9 cellular contexts compared by ENCODE assay signal in the genomic region with DNA sequence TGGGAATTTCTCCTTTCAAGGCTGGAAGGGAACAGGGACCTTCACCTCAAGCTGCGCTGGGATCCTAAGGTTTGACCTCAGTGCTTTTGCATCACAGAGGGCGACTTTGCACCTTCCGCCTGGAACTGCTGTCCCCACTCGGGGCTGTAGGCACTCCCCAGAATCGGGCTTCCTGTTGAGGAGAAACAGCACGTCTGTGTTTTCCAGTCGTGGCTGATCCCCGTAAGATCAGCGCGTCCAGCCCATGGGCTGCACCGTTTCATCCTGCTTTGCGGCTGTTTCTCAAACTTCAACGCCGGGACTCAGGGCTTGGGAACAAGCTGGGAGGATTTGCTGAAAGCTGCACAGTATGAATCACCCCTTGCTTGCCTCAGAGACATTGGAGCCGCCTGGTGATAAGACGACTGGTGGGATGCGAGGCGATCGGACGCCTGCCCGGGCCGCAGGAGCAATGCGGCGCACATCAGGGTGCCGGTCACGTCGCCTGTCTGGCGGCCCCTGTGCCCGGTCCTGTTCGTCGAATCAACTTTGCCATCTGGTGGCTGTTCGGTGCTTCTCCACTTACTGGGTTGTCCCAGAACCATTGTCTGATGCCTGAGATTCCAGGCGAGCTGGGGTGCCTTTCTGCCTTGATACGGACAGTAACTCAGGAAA. TPM values are rescaled to one million over a fixed set of nuclear protein-coding genes. Genes with fewer than 3 reads are reported as not detected.
DNase-seq lines count a peak whose midpoint lies in the region; FAIRE-seq and TF ChIP-seq lines count a peak whose summit lies in the region.
"Had no signal": no experiment of that assay in that cellular context is flagged by ENCODE, and none has a peak within 500 bp of the region (broad histone marks: within the 10 kb centered on the region; RNA-seq: fewer than 3 reads in every experiment).

No MANE protein-coding gene starts in this region.

- no peaks in the 10 kb centered on the region for H3K36me3 Mint-ChIP-seq in H9 (ENCODE audit: insufficient read depth in 1 of 3, low read depth in 3 of 3)
- H3K36me3 Mint-ChIP-seq in activated naive CD8-positive, alpha-beta T cell treated with anti-CD3 and anti-CD28 coated beads for 36 hours = no peaks in the 10 kb centered on the region

- H3K9ac ChIP-seq in H9 (ENCODE audit: extremely low read depth, insufficient read length, low read length) (no peak overlapping the region), skeletal muscle tissue (ENCODE audit: low read depth in 1 of 3, low read length in 3 of 3) (peak overlapping the region; percentile 8 to 74 (median 20))

- peak overlapping the region; percentile 68 to 76 (median 68) for H3K4me3 ChIP-seq in skeletal muscle tissue (ENCODE audit: low read length in 3 of 3)

- no peaks in the 10 kb centered on the region for H3K79me2 ChIP-seq in H9 (ENCODE audit: insufficient read depth, low read length)

- no peak overlapping the region for H3K18ac ChIP-seq in H9 (ENCODE audit: insufficient read length, low read depth, low read length)

- H2BK5ac ChIP-seq in H9 (ENCODE audit: insufficient read length, low read length) = no peak overlapping the region

- H3K23me2 ChIP-seq in H9 (ENCODE audit: insufficient read length, low read depth, low read length, poor library complexity, severe bottlenecking) = no peaks in the 10 kb centered on the region

- no peak overlapping the region for H4K91ac ChIP-seq in H9 (ENCODE audit: insufficient read length, low read depth, low read length)

- H3K27ac ChIP-seq in H9 (ENCODE audit: insufficient read length, low read depth, low read length) = no peak overlapping the region
- H3K27ac ChIP-seq in skeletal muscle tissue (ENCODE audit: low read depth, low read length) = peak overlapping the region; percentile 0

- no peaks in the 10 kb centered on the region for H3K79me1 ChIP-seq in H9 (ENCODE audit: insufficient read depth, low read depth, low read length, poor library complexity, severe bottlenecking)

- no peak overlapping the region for H3T11ph ChIP-seq in H9 (ENCODE audit: low read length)

- H3K27ac Mint-ChIP-seq in H9 = no peak overlapping the region
- no peak overlapping the region for H3K27ac Mint-ChIP-seq in activated naive CD8-positive, alpha-beta T cell treated with anti-CD3 and anti-CD28 coated beads for 36 hours

- peaks cover 37% of the 10 kb centered on the region for H3K27me3 Mint-ChIP-seq in H9 (ENCODE audit: low read depth)
- peaks cover 34% of the 10 kb centered on the region for H3K27me3 Mint-ChIP-seq in activated naive CD8-positive, alpha-beta T cell treated with anti-CD3 and anti-CD28 coated beads for 36 hours

- no peaks in the 10 kb centered on the region for H3K27me3 ChIP-seq in H9 (ENCODE audit: insufficient read depth, low read length)
- peaks cover 4 to 13% (median 5%) of the 10 kb centered on the region in 3 donors for H3K27me3 ChIP-seq in skeletal muscle tissue (ENCODE audit: control insufficient read depth in 3 of 3, insufficient read depth in 3 of 3, low read length in 3 of 3)

- no peak overlapping the region for H2BK20ac ChIP-seq in H9 (ENCODE audit: low read depth, low read length, poor library complexity, severe bottlenecking)

- H4K5ac ChIP-seq in H9 (ENCODE audit: insufficient read length, low read depth, low read length) = no peak overlapping the region

- no peak overlapping the region for H3K4ac ChIP-seq in H9 (ENCODE audit: low read depth, low read length)

- WGBS in H9 (ENCODE audit: extremely low coverage, insufficient read length, low lambda C conversion rate) = no CpG with 5 or more reads among the region's 34 CpGs

- H2BK12ac ChIP-seq in H9 (ENCODE audit: insufficient read length, low read depth, low read length) = no peak overlapping the region

- H3K9me3 Mint-ChIP-seq in H9 = no peaks in the 10 kb centered on the region
- no peaks in the 10 kb centered on the region for H3K9me3 Mint-ChIP-seq in activated naive CD8-positive, alpha-beta T cell treated with anti-CD3 and anti-CD28 coated beads for 36 hours

- H3K36me3 ChIP-seq in skeletal muscle tissue (ENCODE audit: control insufficient read depth in 3 of 3, insufficient read depth in 3 of 3, low read length in 3 of 3) = no peaks in the 10 kb centered on the region

- H3K4me3 Mint-ChIP-seq in H9 = peak overlapping the region in 1 of 2 experiments; percentile 35; a peak in 3 of 5 replicates
- no peak overlapping the region for H3K4me3 Mint-ChIP-seq in activated naive CD8-positive, alpha-beta T cell treated with anti-CD3 and anti-CD28 coated beads for 36 hours

- peaks cover 26 to 29% of the 10 kb centered on the region in 2 experiments for H3K4me1 Mint-ChIP-seq in H9
- no peaks in the 10 kb centered on the region for H3K4me1 Mint-ChIP-seq in activated naive CD8-positive, alpha-beta T cell treated with anti-CD3 and anti-CD28 coated beads for 36 hours

- peak overlapping the region; percentile 7 for H3K4me2 ChIP-seq in H9 (ENCODE audit: insufficient read depth, insufficient read length, low read length)

- H4K20me1 ChIP-seq in H9 (ENCODE audit: control insufficient read depth, insufficient read depth, insufficient read length) = no peaks in the 10 kb centered on the region

- no peak overlapping the region for H2AFZ ChIP-seq in H9 (ENCODE audit: low read length)

- H3K9me3 ChIP-seq in H9 (ENCODE audit: control insufficient read depth, low read depth, low read length) (no peaks in the 10 kb centered on the region), skeletal muscle tissue (ENCODE audit: control insufficient read depth in 3 of 3, low read length in 3 of 3) (no peaks in the 10 kb centered on the region)

- H3K4me1 ChIP-seq in H9 (ENCODE audit: insufficient read depth, low read length) (peaks cover 3% of the 10 kb centered on the region; the same call in 1 of the 2 replicates), skeletal muscle tissue (ENCODE audit: control insufficient read depth in 3 of 3, insufficient read depth in 3 of 3, low read length in 3 of 3) (peaks cover 22 to 25% (median 22%) of the 10 kb centered on the region in 3 donors)

- no peak overlapping the region for H3K56ac ChIP-seq in H9 (ENCODE audit: insufficient read length, low read depth, low read length)

- no peak overlapping the region for H4K8ac ChIP-seq in H9 (replicated peaks; ENCODE audit: insufficient read length, low read depth, low read length)

- TF ChIP-seq CTCF in H9 (conservative IDR thresholded peaks at IDR 0.05) = peak; percentile 73
- TF ChIP-seq CTCF in D721Med (IDR thresholded peaks at IDR 0.05; ENCODE audit: insufficient read depth, missing control alignments) = no peak

- H2BK120ac ChIP-seq in H9 (ENCODE audit: low read depth, low read length, poor library complexity, severe bottlenecking) = no peak overlapping the region

- no peak for FAIRE-seq in D721Med (lab: Jason Lieb, UNC)

- H2BK15ac ChIP-seq in H9 (ENCODE audit: low read depth, low read length) = no peak overlapping the region

- no peak overlapping the region for H3K23ac ChIP-seq in H9 (ENCODE audit: insufficient read length, low read depth, low read length)

- peak; percentile 85 for DNase-seq in H9
- peak; percentile 82 for DNase-seq in astrocyte of the hippocampus (ENCODE audit: low read depth, low spot score)
- peak; percentile 83 for DNase-seq in iPS-NIHi7 (ENCODE audit: extremely low spot score)
- DNase-seq in activated naive CD8-positive, alpha-beta T cell treated with anti-CD3 and anti-CD28 coated beads for 36 hours = no peak
- no peak for DNase-seq in D721Med (ENCODE audit: insufficient read length, low spot score)
- no peak for DNase-seq in NOMO-1 treated with DMSO at 0.1 percent for 48 hours (lab: John Stamatoyannopoulos, UW; ENCODE audit: unreplicated experiment)
- no peak for DNase-seq in NCI-H1417 treated with DMSO at 0.1 percent for 48 hours (lab: John Stamatoyannopoulos, UW)

- no peak overlapping the region for H3K14ac ChIP-seq in H9 (ENCODE audit: insufficient read depth, low read length)

- H2AK5ac ChIP-seq in H9 (ENCODE audit: insufficient read length, low read length) = no peak overlapping the region

RNA-seq across cellular contexts. Expression of a gene that starts 53.6 kb away (rescaled TPM):
- total RNA-seq in H9 (2021) (not detected in 2 replicates), skeletal muscle tissue (not detected)
- not detected for total RNA-seq in activated naive CD8-positive, alpha-beta T cell treated with anti-CD3 and anti-CD28 coated beads for 36 hours
- total RNA-seq: glomerular endothelial cell had no signal

Comparison
In these comparisons a context has a peak if more than half of its experiments do, and no peak if none do; other contexts are left out.
1. DNase-seq: peak in H9 (single experiment), astrocyte of the hippocampus (single experiment) and iPS-NIHi7 (single experiment); none in activated naive CD8-positive, alpha-beta T cell treated with anti-CD3 and anti-CD28 coated beads for 36 hours (single experiment), D721Med (single experiment), NOMO-1 treated with DMSO at 0.1 percent for 48 hours (single experiment) and NCI-H1417 treated with DMSO at 0.1 percent for 48 hours (single experiment).